Comparison of ENCODE assay signal across 29 cellular contexts in genomic region chr5:83524991-83525390, GRCh38. TPM values are rescaled to one million over a fixed set of nuclear protein-coding genes. Genes with fewer than 3 reads are reported as not detected.
"Had no signal": no experiment of that assay in that cellular context is flagged by ENCODE, and none has a peak within 500 bp of the region (broad histone marks: within the 10 kb centered on the region; RNA-seq: fewer than 3 reads in every experiment).

No MANE protein-coding gene starts in this region.

- FAIRE-seq: bronchial epithelial cell had no signal

- DNase-seq: activated CD4-positive, alpha-beta memory T cell treated with anti-CD3 and anti-CD28 coated beads, Interleukin-2, amount 10 ng/mL, durations not matched to agents 7 days and 5 days; activated CD4-positive, alpha-beta T cell treated with anti-CD3 and anti-CD28 coated beads for 1 hour; activated CD4-positive, alpha-beta T cell treated with anti-CD3 and anti-CD28 coated beads for 36 hours; activated CD4-positive, alpha-beta T cell treated with anti-CD3 and anti-CD28 coated beads for 48 hours; activated CD4-positive, alpha-beta T cell treated with anti-CD3 and anti-CD28 coated beads, Interleukin-2, amount 10 ng/mL, durations not matched to agents 7 days and 5 days; activated CD4-positive, alpha-beta T cell treated with anti-CD3 and anti-CD28 coated beads, Interleukin-2, amount 50 U/mL, for 48 hours; activated CD4-positive, CD25-positive, alpha-beta regulatory T cell; activated CD8-positive, alpha-beta memory T cell treated with anti-CD3 and anti-CD28 coated beads for 24 hours; activated CD8-positive, alpha-beta memory T cell treated with anti-CD3 and anti-CD28 coated beads, Interleukin-2, amount 10 ng/mL, durations not matched to agents 7 days and 5 days; activated CD8-positive, alpha-beta memory T cell treated with anti-CD3 and anti-CD28 coated beads, Interleukin-2, amount 50 U/mL, for 48 hours; activated CD8-positive, alpha-beta T cell treated with anti-CD3 and anti-CD28 coated beads, Interleukin-2, amount 10 ng/mL, durations not matched to agents 7 days and 5 days; activated effector memory CD4-positive, alpha-beta T cell treated with Interleukin-2 at 50 U/mL for 16 hours; activated gamma-delta T cell; activated naive CD4-positive, alpha-beta T cell treated with anti-CD3 and anti-CD28 coated beads, Interleukin-2, amount 10 ng/mL, durations not matched to agents 7 days and 5 days; activated naive CD4-positive, alpha-beta T cell treated with Interleukin-2 at 50 U/mL for 16 hours; activated naive CD8-positive, alpha-beta T cell treated with anti-CD3 and anti-CD28 coated beads, Interleukin-2, amount 10 ng/mL, durations not matched to agents 7 days and 5 days; activated naive CD8-positive, alpha-beta T cell treated with anti-CD3 and anti-CD28 coated beads, Interleukin-2, amount 50 U/mL, for 24 hours; activated T-cell treated with anti-CD3 and anti-CD28 coated beads, Interleukin-2, amount 50 U/mL, for 24 hours; activated T-cell treated with anti-CD3 and anti-CD28 coated beads, Interleukin-2, amount 50 U/mL, for 48 hours; amygdala; anterior cingulate cortex; caudate nucleus; cerebellar nuclear complex; T-helper 2 cell; T-helper 9 cell; WERI-Rb-1 had no signal

- H3K9me3 ChIP-seq: ascending aorta had no signal

- H3K4me1 ChIP-seq: ascending aorta had no signal

- H3K27ac ChIP-seq: ascending aorta, WERI-Rb-1 had no signal

- H3K36me3 ChIP-seq: WERI-Rb-1 had no signal

- H3K4me3 ChIP-seq: ascending aorta had no signal

- H3K27me3 ChIP-seq: ascending aorta had no signal

RNA-seq across cellular contexts. Expression of gene VCAN, which starts 53.4 kb away (rescaled TPM):
- total RNA-seq: activated CD4-positive, alpha-beta T cell treated with anti-CD3 and anti-CD28 coated beads for 36 hours; activated T-helper 2 cell treated with anti-CD3 and anti-CD28 coated beads, Interferon-gamma antibody, Interleukin-2, Interleukin-4, amounts not matched to agents 10 μg/mL and 5 μg/mL and 100 μg/mL, durations not matched to agents 14 hours and 24 hours and 36 hours had no signal
